ENCODE assay signal across 1 cellular context in genomic region chr11:10807629-10808552, GRCh38.
TF ChIP-seq lines count a peak whose summit lies in the region.

No MANE protein-coding gene starts in this region.

TF ChIP-seq in K562, 482 proteins besides CTCF, POLR2A, EP300 and RAD21 (continued from another document and continues in another):
- TF ChIP-seq BCLAF1 (IDR thresholded peaks at IDR 0.05; ENCODE audit: borderline replicate concordance in 1 of 2, control insufficient read depth in 1 of 2, low read depth in 2 of 2, low read length in 1 of 2) (no peak), ZNF282 (CRISPR knock-in tag; IDR thresholded peaks at IDR 0.05) (no peak), PCBP2 (IDR thresholded peaks at IDR 0.05; ENCODE audit: low read depth, low read length, poor library complexity, severe bottlenecking) (no peak), ZBTB40 (IDR thresholded peaks at IDR 0.05) (no peak), ZBTB40 (CRISPR knock-in tag; IDR thresholded peaks at IDR 0.05) (no peak), RBM25 (IDR thresholded peaks at IDR 0.05; ENCODE audit: low read depth, low read length, severe bottlenecking) (no peak), MED1 (CRISPR knock-in tag; IDR thresholded peaks at IDR 0.05; ENCODE audit: borderline replicate concordance) (no peak), CLOCK (CRISPR knock-in tag; IDR thresholded peaks at IDR 0.05; ENCODE audit: borderline replicate concordance) (no peak), MXI1 (IDR thresholded peaks at IDR 0.05; ENCODE audit: low read depth, low read length) (no peak; the same call in 1 of the 2 replicates), ZNF133 (CRISPR knock-in tag; IDR thresholded peaks at IDR 0.05) (0 out of 2 replicates have a peak, but pooled peaks have one; percentile 23), ZNF609 (CRISPR knock-in tag; IDR thresholded peaks at IDR 0.05; ENCODE audit: borderline replicate concordance) (no peak), ZBTB8A (IDR thresholded peaks at IDR 0.05; ENCODE audit: partially characterized antibody) (no peak), ZNF695 (CRISPR knock-in tag; IDR thresholded peaks at IDR 0.05) (no peak), PRMT5 (CRISPR knock-in tag; IDR thresholded peaks at IDR 0.05) (no peak), OTX1 (CRISPR knock-in tag; IDR thresholded peaks at IDR 0.05) (peak; percentile 59; the same call in 1 of the 2 replicates), MBD2 (IDR thresholded peaks at IDR 0.05; ENCODE audit: borderline replicate concordance, low read depth) (no peak), TCFL5 (CRISPR knock-in tag; conservative IDR thresholded peaks at IDR 0.05) (no peak), NR2C1 (IDR thresholded peaks at IDR 0.05) (no peak), NR2C1 (tag; IDR thresholded peaks at IDR 0.05) (no peak), PTRF (tag; IDR thresholded peaks at IDR 0.05) (no peak), ZBTB9 (CRISPR knock-in tag; IDR thresholded peaks at IDR 0.05) (peak; percentile 48; the same call in 1 of the 2 replicates), ZNF75A (CRISPR knock-in tag; IDR thresholded peaks at IDR 0.05) (no peak), PTTG1 (tag; IDR thresholded peaks at IDR 0.05; ENCODE audit: low read depth) (no peak), HDAC2 (IDR thresholded peaks at IDR 0.05) (no peak), ZNF232 (CRISPR knock-in tag; IDR thresholded peaks at IDR 0.05) (0 out of 2 replicates have a peak, but pooled peaks have one; percentile 27), UBTF (IDR thresholded peaks at IDR 0.05; ENCODE audit: borderline replicate concordance in 1 of 2, low read depth in 2 of 2, low read length in 2 of 2) (no peak), ARID3A (IDR thresholded peaks at IDR 0.05; ENCODE audit: borderline replicate concordance, low read depth, low read length) (no peak), MTA3 (IDR thresholded peaks at IDR 0.05; ENCODE audit: borderline replicate concordance) (no peak), CSDE1 (IDR thresholded peaks at IDR 0.05) (no peak), ZNF165 (CRISPR knock-in tag; IDR thresholded peaks at IDR 0.05; ENCODE audit: borderline replicate concordance) (no peak), KLF6 (CRISPR knock-in tag; IDR thresholded peaks at IDR 0.05; ENCODE audit: borderline replicate concordance) (no peak), E2F3 (CRISPR knock-in tag; IDR thresholded peaks at IDR 0.05) (no peak; the same call in 1 of the 2 replicates)
